In genomic region chr16:8929086-8929748, GRCh38 we compare ENCODE assay signal across 1 cellular context.
TF ChIP-seq lines count a peak whose summit lies in the region.

No MANE protein-coding gene starts in this region.

TF ChIP-seq in GM12878, 131 proteins besides CTCF, POLR2A, EP300 and RAD21 (continued from another document):
- TF ChIP-seq SIX5 (IDR thresholded peaks at IDR 0.05; ENCODE audit: low read depth, low read length, severe bottlenecking), result no peak
- peak; percentile 82; the same call in 1 of the 2 replicates for TF ChIP-seq ZBTB33 (IDR thresholded peaks at IDR 0.05)
- no peak for TF ChIP-seq NFIC (IDR thresholded peaks at IDR 0.05; ENCODE audit: low read depth, low read length)
- TF ChIP-seq, protein P1, sequence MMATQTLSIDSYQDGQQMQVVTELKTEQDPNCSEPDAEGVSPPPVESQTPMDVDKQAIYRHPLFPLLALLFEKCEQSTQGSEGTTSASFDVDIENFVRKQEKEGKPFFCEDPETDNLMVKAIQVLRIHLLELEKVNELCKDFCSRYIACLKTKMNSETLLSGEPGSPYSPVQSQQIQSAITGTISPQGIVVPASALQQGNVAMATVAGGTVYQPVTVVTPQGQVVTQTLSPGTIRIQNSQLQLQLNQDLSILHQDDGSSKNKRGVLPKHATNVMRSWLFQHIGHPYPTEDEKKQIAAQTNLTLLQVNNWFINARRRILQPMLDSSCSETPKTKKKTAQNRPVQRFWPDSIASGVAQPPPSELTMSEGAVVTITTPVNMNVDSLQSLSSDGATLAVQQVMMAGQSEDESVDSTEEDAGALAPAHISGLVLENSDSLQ (IDR thresholded peaks at IDR 0.05), result peak; percentile 66
- TF ChIP-seq MEF2B (IDR thresholded peaks at IDR 0.05; ENCODE audit: partially characterized antibody, poor library complexity, severe bottlenecking), result peak; percentile 98
- TF ChIP-seq STAT3 (IDR thresholded peaks at IDR 0.05; ENCODE audit: low read depth, low read length), result no peak
- peak; percentile 73; the same call in 1 of the 2 replicates for TF ChIP-seq ATF2 (IDR thresholded peaks at IDR 0.05; ENCODE audit: low read length)
- TF ChIP-seq BHLHE40 (IDR thresholded peaks at IDR 0.05; ENCODE audit: borderline replicate concordance in 1 of 2, low read depth in 2 of 2, low read length in 1 of 2), result peak; percentile 79 to 84
- TF ChIP-seq, protein P2, sequence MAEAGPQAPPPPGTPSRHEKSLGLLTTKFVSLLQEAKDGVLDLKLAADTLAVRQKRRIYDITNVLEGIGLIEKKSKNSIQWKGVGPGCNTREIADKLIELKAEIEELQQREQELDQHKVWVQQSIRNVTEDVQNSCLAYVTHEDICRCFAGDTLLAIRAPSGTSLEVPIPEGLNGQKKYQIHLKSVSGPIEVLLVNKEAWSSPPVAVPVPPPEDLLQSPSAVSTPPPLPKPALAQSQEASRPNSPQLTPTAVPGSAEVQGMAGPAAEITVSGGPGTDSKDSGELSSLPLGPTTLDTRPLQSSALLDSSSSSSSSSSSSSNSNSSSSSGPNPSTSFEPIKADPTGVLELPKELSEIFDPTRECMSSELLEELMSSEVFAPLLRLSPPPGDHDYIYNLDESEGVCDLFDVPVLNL (IDR thresholded peaks at IDR 0.05; ENCODE audit: low read depth, low read length), result no peak
- TF ChIP-seq, protein P3, sequence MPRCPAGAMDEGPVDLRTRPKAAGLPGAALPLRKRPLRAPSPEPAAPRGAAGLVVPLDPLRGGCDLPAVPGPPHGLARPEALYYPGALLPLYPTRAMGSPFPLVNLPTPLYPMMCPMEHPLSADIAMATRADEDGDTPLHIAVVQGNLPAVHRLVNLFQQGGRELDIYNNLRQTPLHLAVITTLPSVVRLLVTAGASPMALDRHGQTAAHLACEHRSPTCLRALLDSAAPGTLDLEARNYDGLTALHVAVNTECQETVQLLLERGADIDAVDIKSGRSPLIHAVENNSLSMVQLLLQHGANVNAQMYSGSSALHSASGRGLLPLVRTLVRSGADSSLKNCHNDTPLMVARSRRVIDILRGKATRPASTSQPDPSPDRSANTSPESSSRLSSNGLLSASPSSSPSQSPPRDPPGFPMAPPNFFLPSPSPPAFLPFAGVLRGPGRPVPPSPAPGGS (IDR thresholded peaks at IDR 0.05; ENCODE audit: borderline replicate concordance, insufficient read depth, low read depth, low read length, poor library complexity, severe bottlenecking), result peak; percentile 79
- no peak for TF ChIP-seq SREBF2 (IDR thresholded peaks at IDR 0.05; ENCODE audit: low read length)
- TF ChIP-seq YBX1 (IDR thresholded peaks at IDR 0.05), result 0 out of 2 replicates have a peak, but pooled peaks have one; percentile 73
- TF ChIP-seq NR2F1 (conservative IDR thresholded peaks at IDR 0.05), result 0 out of 2 replicates have a peak, but pooled peaks have one; percentile 20
- TF ChIP-seq EZH2 (IDR thresholded peaks at IDR 0.05; ENCODE audit: borderline replicate concordance, control insufficient read depth, low read depth, low read length), result no peak
- peak; percentile 55; the same call in 1 of the 2 replicates for TF ChIP-seq PAX5 (IDR thresholded peaks at IDR 0.05; ENCODE audit: borderline replicate concordance, low read depth, low read length)
- TF ChIP-seq, protein P4, sequence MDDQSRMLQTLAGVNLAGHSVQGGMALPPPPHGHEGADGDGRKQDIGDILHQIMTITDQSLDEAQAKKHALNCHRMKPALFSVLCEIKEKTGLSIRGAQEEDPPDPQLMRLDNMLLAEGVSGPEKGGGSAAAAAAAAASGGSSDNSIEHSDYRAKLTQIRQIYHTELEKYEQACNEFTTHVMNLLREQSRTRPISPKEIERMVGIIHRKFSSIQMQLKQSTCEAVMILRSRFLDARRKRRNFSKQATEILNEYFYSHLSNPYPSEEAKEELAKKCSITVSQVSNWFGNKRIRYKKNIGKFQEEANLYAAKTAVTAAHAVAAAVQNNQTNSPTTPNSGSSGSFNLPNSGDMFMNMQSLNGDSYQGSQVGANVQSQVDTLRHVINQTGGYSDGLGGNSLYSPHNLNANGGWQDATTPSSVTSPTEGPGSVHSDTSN (IDR thresholded peaks at IDR 0.05; ENCODE audit: insufficient replicate concordance, low read depth, low read length), result peak; percentile 47
- no peak for TF ChIP-seq BMI1 (IDR thresholded peaks at IDR 0.05; ENCODE audit: borderline replicate concordance)
- no peak for TF ChIP-seq EED (IDR thresholded peaks at IDR 0.05; ENCODE audit: low read depth)
- TF ChIP-seq WRNIP1 (IDR thresholded peaks at IDR 0.05; ENCODE audit: borderline replicate concordance, low read depth, low read length), result no peak
- TF ChIP-seq RB1 (IDR thresholded peaks at IDR 0.05; ENCODE audit: borderline replicate concordance), result peak; percentile 78; the same call in 1 of the 2 replicates
- 0 out of 2 replicates have a peak, but pooled peaks have one; percentile 28 for TF ChIP-seq SMARCA5 (IDR thresholded peaks at IDR 0.05)
- TF ChIP-seq IRF4 (IDR thresholded peaks at IDR 0.05; ENCODE audit: low read depth, low read length), result 0 out of 2 replicates have a peak, but pooled peaks have one; percentile 12
- no peak for TF ChIP-seq STAT1 (conservative IDR thresholded peaks at IDR 0.05)
- TF ChIP-seq REST (IDR thresholded peaks at IDR 0.05; ENCODE audit: low read depth, low read length), result no peak
- peak; percentile 60 for TF ChIP-seq RUNX3 (IDR thresholded peaks at IDR 0.05; ENCODE audit: low read length)
